8 cellular contexts compared by ENCODE assay signal in genomic region chr12:108803428-108804105, GRCh38. TPM values are rescaled to one million over a fixed set of nuclear protein-coding genes. Genes with fewer than 3 reads are reported as not detected.
DNase-seq lines count a peak whose midpoint lies in the region; ATAC-seq and TF ChIP-seq lines count a peak whose summit lies in the region.

No MANE protein-coding gene starts in this region.

- no peaks in the 10 kb centered on the region for H3K9me3 ChIP-seq in transverse colon

- 0 to 6% methylated on average over 1 to 5 of the region's 5 CpGs for WGBS in transverse colon (ENCODE audit: low coverage in 1 of 2), 2 donors

- no peak for TF ChIP-seq POLR2A in transverse colon (IDR thresholded peaks at IDR 0.05)

- H3K27ac ChIP-seq in transverse colon: peak overlapping the region; percentile 80 to 93 (median 88)

- peak; percentile 38 for TF ChIP-seq EP300 in transverse colon (IDR thresholded peaks at IDR 0.05; ENCODE audit: low read depth)

- intact Hi-C loops in Right ventricle myocardium superior (cut with DNase I): loop anchor here (2.0 to 10.0 kb wide), 4 partner anchors 76 to 241 kb away; partner anchors contain the start of genes ISCU and SART3
- intact Hi-C loops in posterior cingulate gyrus (cut with DNase I): loop anchor here (1.0 to 10.0 kb wide), 5 partner anchors 51 to 241 kb away; partner anchors contain the start of genes CORO1C, ISCU and SSH1
- intact Hi-C loops in transverse colon (cut with DNase I; ENCODE audit: low total_unique reads): loop anchor here (1.0 to 10.0 kb wide), 3 partner anchors 51 to 139 kb away; partner anchors contain the start of gene SSH1

- ATAC-seq in activated naive CD8-positive, alpha-beta T cell treated with anti-CD3 and anti-CD28 coated beads, Interleukin-2, amount 50 U/mL, for 24 hours: peak; percentile 84
- peak; percentile 84 for ATAC-seq in Right ventricle myocardium superior (ENCODE audit: poor library complexity)

- no peak overlapping the region for H3K4me3 Mint-ChIP-seq in activated naive CD8-positive, alpha-beta T cell treated with anti-CD3 and anti-CD28 coated beads, Interleukin-2, amount 50 U/mL, for 24 hours

- peak; percentile 91 for DNase-seq in AG08395 (ENCODE audit: low spot score)
- DNase-seq in GM19238 (ENCODE audit: insufficient read length, low spot score): peak; percentile 76
- peak; percentile 52 for DNase-seq in NCI-H128 (lab: John Stamatoyannopoulos, UW; ENCODE audit: unreplicated experiment)
- DNase-seq in SW480 (ENCODE audit: low spot score): peak; percentile 80
- peak; percentile 64 for DNase-seq in activated naive CD8-positive, alpha-beta T cell treated with anti-CD3 and anti-CD28 coated beads, Interleukin-2, amount 50 U/mL, for 24 hours
- peak; percentile 60 for DNase-seq in Right ventricle myocardium superior
- DNase-seq in posterior cingulate gyrus: peak in 6 of 10 donors; percentile 56 to 94 (median 76)
- DNase-seq in transverse colon: peak; percentile 82

- H3K36me3 ChIP-seq in transverse colon: peaks cover 0 to 36% (median 12%) of the 10 kb centered on the region in 4 donors

- H3K9me3 Mint-ChIP-seq in activated naive CD8-positive, alpha-beta T cell treated with anti-CD3 and anti-CD28 coated beads, Interleukin-2, amount 50 U/mL, for 24 hours: no peaks in the 10 kb centered on the region

- H3K27me3 Mint-ChIP-seq in activated naive CD8-positive, alpha-beta T cell treated with anti-CD3 and anti-CD28 coated beads, Interleukin-2, amount 50 U/mL, for 24 hours: no peaks in the 10 kb centered on the region

- H3K4me3 ChIP-seq in transverse colon: no peak overlapping the region

- no peaks in the 10 kb centered on the region for H3K27me3 ChIP-seq in transverse colon

- H3K36me3 Mint-ChIP-seq in activated naive CD8-positive, alpha-beta T cell treated with anti-CD3 and anti-CD28 coated beads, Interleukin-2, amount 50 U/mL, for 24 hours (ENCODE audit: low read depth): peaks cover 33% of the 10 kb centered on the region

- H3K4me1 ChIP-seq in transverse colon: peaks cover 15 to 63% (median 37%) of the 10 kb centered on the region in 4 donors

- in situ Hi-C loops in transverse colon (cut with MboI; ENCODE audit: low pct_ligation_motif_present in 1 of 4, low pct_unique_long_range_greater_than_20kb in 1 of 4, low sequenced_read_pairs in 3 of 4): loop anchor here (5.0 to 10.0 kb wide), 3 partner anchors 139 to 239 kb away; partner anchors contain the start of genes ISCU (in 2 of the 4) and SART3 (in 2 of the 4)

- peak; percentile 92 to 97 (median 96) for TF ChIP-seq CTCF in transverse colon (IDR thresholded peaks at IDR 0.05)

- peak overlapping the region; percentile 85 for H3K27ac Mint-ChIP-seq in activated naive CD8-positive, alpha-beta T cell treated with anti-CD3 and anti-CD28 coated beads, Interleukin-2, amount 50 U/mL, for 24 hours

- peaks cover 7% of the 10 kb centered on the region for H3K4me1 Mint-ChIP-seq in activated naive CD8-positive, alpha-beta T cell treated with anti-CD3 and anti-CD28 coated beads, Interleukin-2, amount 50 U/mL, for 24 hours

RNA-seq across cellular contexts. Expression of gene SSH1, which starts 53.8 kb away (rescaled TPM):
- 26.3 TPM for total RNA-seq in Right ventricle myocardium superior
- total RNA-seq in transverse colon: 10 to 100 TPM; 15.0 to 39.0 (median 18.9) TPM
